Comparison of ENCODE assay signal across 1 cellular context in genomic region chr3:45137656-45138181, GRCh38.
A peak's percentile ranks its signal among the peaks of the same experiment; 100 is the strongest.
TF ChIP-seq lines count a peak whose summit lies in the region.

No MANE protein-coding gene starts in this region.

TF ChIP-seq in K562, 482 proteins besides CTCF, POLR2A, EP300 and RAD21 (continued from another document and continues in another):
- no peak for TF ChIP-seq PBX2 (CRISPR knock-in tag; IDR thresholded peaks at IDR 0.05; ENCODE audit: low read depth)
- peak; percentile 95 for TF ChIP-seq PBX2 (tag; conservative IDR thresholded peaks at IDR 0.05; ENCODE audit: low read depth)
- TF ChIP-seq SMAD1 (IDR thresholded peaks at IDR 0.05; ENCODE audit: low read depth, low read length, partially characterized antibody), result peak; percentile 64
- no peak for TF ChIP-seq HDGF (IDR thresholded peaks at IDR 0.05)
- no peak for TF ChIP-seq ARHGAP35 (IDR thresholded peaks at IDR 0.05; ENCODE audit: partially characterized antibody)
- TF ChIP-seq HDAC8 (tag; IDR thresholded peaks at IDR 0.05), result no peak; the same call in 1 of the 2 replicates
- no peak for TF ChIP-seq ZNF75A (CRISPR knock-in tag; IDR thresholded peaks at IDR 0.05)
- no peak for TF ChIP-seq SAP30 (IDR thresholded peaks at IDR 0.05; ENCODE audit: borderline replicate concordance, insufficient read depth, low read depth, low read length, poor library complexity, severe bottlenecking)
- TF ChIP-seq, protein P1, sequence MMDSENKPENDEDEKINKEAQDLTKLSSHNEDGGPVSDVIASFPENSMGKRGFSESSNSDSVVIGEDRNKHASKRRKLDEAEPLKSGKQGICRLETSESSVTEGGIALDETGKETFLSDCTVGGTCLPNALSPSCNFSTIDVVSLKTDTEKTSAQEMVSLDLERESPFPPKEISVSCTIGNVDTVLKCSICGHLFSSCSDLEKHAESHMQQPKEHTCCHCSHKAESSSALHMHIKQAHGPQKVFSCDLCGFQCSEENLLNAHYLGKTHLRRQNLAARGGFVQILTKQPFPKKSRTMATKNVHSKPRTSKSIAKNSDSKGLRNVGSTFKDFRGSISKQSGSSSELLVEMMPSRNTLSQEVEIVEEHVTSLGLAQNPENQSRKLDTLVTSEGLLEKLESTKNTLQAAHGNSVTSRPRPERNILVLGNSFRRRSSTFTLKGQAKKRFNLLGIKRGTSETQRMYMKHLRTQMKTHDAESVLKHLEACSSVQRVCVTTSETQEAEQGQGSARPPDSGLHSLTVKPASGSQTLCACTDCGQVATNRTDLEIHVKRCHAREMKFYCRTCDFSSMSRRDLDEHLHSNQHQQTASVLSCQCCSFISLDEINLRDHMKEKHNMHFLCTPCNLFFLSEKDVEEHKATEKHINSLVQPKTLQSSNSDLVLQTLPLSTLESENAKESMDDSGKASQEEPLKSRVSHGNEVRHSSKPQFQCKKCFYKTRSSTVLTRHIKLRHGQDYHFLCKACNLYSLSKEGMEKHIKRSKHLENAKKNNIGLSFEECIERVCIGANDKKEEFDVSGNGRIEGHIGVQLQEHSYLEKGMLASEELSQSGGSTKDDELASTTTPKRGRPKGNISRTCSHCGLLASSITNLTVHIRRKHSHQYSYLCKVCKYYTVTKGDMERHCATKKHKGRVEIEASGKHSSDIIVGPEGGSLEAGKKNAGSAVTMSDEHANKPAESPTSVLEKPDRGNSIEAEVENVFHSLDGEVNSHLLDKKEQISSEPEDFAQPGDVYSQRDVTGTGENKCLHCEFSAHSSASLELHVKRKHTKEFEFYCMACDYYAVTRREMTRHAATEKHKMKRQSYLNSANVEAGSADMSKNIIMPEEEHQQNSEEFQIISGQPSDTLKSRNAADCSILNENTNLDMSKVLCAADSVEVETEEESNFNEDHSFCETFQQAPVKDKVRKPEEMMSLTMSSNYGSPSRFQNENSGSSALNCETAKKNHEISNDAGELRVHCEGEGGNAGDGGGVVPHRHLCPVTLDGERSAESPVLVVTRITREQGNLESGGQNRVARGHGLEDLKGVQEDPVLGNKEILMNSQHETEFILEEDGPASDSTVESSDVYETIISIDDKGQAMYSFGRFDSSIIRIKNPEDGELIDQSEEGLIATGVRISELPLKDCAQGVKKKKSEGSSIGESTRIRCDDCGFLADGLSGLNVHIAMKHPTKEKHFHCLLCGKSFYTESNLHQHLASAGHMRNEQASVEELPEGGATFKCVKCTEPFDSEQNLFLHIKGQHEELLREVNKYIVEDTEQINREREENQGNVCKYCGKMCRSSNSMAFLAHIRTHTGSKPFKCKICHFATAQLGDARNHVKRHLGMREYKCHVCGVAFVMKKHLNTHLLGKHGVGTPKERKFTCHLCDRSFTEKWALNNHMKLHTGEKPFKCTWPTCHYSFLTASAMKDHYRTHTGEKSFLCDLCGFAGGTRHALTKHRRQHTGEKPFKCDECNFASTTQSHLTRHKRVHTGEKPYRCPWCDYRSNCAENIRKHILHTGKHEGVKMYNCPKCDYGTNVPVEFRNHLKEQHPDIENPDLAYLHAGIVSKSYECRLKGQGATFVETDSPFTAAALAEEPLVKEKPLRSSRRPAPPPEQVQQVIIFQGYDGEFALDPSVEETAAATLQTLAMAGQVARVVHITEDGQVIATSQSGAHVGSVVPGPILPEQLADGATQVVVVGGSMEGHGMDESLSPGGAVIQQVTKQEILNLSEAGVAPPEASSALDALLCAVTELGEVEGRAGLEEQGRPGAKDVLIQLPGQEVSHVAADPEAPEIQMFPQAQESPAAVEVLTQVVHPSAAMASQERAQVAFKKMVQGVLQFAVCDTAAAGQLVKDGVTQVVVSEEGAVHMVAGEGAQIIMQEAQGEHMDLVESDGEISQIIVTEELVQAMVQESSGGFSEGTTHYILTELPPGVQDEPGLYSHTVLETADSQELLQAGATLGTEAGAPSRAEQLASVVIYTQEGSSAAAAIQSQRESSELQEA (IDR thresholded peaks at IDR 0.05; ENCODE audit: low read depth), result no peak
- TF ChIP-seq ZNF699 (CRISPR knock-in tag; IDR thresholded peaks at IDR 0.05; ENCODE audit: insufficient replicate concordance), result no peak
- TF ChIP-seq, protein P2, sequence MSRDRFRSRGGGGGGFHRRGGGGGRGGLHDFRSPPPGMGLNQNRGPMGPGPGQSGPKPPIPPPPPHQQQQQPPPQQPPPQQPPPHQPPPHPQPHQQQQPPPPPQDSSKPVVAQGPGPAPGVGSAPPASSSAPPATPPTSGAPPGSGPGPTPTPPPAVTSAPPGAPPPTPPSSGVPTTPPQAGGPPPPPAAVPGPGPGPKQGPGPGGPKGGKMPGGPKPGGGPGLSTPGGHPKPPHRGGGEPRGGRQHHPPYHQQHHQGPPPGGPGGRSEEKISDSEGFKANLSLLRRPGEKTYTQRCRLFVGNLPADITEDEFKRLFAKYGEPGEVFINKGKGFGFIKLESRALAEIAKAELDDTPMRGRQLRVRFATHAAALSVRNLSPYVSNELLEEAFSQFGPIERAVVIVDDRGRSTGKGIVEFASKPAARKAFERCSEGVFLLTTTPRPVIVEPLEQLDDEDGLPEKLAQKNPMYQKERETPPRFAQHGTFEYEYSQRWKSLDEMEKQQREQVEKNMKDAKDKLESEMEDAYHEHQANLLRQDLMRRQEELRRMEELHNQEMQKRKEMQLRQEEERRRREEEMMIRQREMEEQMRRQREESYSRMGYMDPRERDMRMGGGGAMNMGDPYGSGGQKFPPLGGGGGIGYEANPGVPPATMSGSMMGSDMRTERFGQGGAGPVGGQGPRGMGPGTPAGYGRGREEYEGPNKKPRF (IDR thresholded peaks at IDR 0.05; ENCODE audit: low read depth, low read length), result no peak
- peak; percentile 99 for TF ChIP-seq CBFA2T3 (IDR thresholded peaks at IDR 0.05)
- no peak for TF ChIP-seq ELF2 (CRISPR knock-in tag; IDR thresholded peaks at IDR 0.05)
- no peak for TF ChIP-seq NFE2L1 (tag; IDR thresholded peaks at IDR 0.05; ENCODE audit: borderline replicate concordance, low read depth)
- TF ChIP-seq, protein P3, sequence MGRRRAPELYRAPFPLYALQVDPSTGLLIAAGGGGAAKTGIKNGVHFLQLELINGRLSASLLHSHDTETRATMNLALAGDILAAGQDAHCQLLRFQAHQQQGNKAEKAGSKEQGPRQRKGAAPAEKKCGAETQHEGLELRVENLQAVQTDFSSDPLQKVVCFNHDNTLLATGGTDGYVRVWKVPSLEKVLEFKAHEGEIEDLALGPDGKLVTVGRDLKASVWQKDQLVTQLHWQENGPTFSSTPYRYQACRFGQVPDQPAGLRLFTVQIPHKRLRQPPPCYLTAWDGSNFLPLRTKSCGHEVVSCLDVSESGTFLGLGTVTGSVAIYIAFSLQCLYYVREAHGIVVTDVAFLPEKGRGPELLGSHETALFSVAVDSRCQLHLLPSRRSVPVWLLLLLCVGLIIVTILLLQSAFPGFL (CRISPR knock-in tag; IDR thresholded peaks at IDR 0.05), result no peak
- TF ChIP-seq E2F8 (IDR thresholded peaks at IDR 0.05; ENCODE audit: low read depth, partially characterized antibody), result no peak
- peak; percentile 4; the same call in 1 of the 2 replicates for TF ChIP-seq RBFOX2 (IDR thresholded peaks at IDR 0.05; ENCODE audit: low read depth, low read length)
- no peak for TF ChIP-seq XRCC5 (IDR thresholded peaks at IDR 0.05; ENCODE audit: low read depth, low read length)
- no peak for TF ChIP-seq POLR2AphosphoS2 (IDR thresholded peaks at IDR 0.05; ENCODE audit: low read length)
- no peak for TF ChIP-seq RBM15 (IDR thresholded peaks at IDR 0.05; ENCODE audit: insufficient read depth, low read length)
- TF ChIP-seq TGIF2 (CRISPR knock-in tag; IDR thresholded peaks at IDR 0.05), result no peak
- TF ChIP-seq KAT2B (IDR thresholded peaks at IDR 0.05; ENCODE audit: low read depth, low read length), result no peak
- TF ChIP-seq ZNF584 (CRISPR knock-in tag; IDR thresholded peaks at IDR 0.05; ENCODE audit: low read depth), result peak; percentile 82; the same call in 1 of the 2 replicates
- no peak for TF ChIP-seq HMGN3 (IDR thresholded peaks at IDR 0.05; ENCODE audit: borderline replicate concordance, extremely low read depth, insufficient read length, low read depth, low read length)
- TF ChIP-seq CLOCK (CRISPR knock-in tag; IDR thresholded peaks at IDR 0.05; ENCODE audit: borderline replicate concordance), result no peak
- TF ChIP-seq BRF1 (IDR thresholded peaks at IDR 0.05; ENCODE audit: borderline replicate concordance, extremely low read depth, insufficient read length), result no peak
- TF ChIP-seq TRIM24 (IDR thresholded peaks at IDR 0.05), result peak; percentile 96 to 97
- TF ChIP-seq POLR2AphosphoS5 (IDR thresholded peaks at IDR 0.05; ENCODE audit: control insufficient read depth, insufficient read depth, low read depth, low read length), result peak; percentile 96
- no peak for TF ChIP-seq ZNF696 (CRISPR knock-in tag; conservative IDR thresholded peaks at IDR 0.05)
- TF ChIP-seq, protein P4, sequence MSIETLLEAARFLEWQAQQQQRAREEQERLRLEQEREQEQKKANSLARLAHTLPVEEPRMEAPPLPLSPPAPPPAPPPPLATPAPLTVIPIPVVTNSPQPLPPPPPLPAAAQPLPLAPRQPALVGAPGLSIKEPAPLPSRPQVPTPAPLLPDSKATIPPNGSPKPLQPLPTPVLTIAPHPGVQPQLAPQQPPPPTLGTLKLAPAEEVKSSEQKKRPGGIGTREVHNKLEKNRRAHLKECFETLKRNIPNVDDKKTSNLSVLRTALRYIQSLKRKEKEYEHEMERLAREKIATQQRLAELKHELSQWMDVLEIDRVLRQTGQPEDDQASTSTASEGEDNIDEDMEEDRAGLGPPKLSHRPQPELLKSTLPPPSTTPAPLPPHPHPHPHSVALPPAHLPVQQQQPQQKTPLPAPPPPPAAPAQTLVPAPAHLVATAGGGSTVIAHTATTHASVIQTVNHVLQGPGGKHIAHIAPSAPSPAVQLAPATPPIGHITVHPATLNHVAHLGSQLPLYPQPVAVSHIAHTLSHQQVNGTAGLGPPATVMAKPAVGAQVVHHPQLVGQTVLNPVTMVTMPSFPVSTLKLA (conservative IDR thresholded peaks at IDR 0.05), result peak in 1 of 2 experiments; percentile 62; a peak in 2 of 4 replicates
- TF ChIP-seq RAD51 (IDR thresholded peaks at IDR 0.05; ENCODE audit: borderline replicate concordance, low read depth), result peak; percentile 22; the same call in 1 of the 2 replicates
- TF ChIP-seq CTCFL (IDR thresholded peaks at IDR 0.05; ENCODE audit: borderline replicate concordance, insufficient read depth, low read depth, low read length, poor library complexity, severe bottlenecking), result no peak
- peak; percentile 91 for TF ChIP-seq SOX6 (IDR thresholded peaks at IDR 0.05)
